In the genomic region with DNA sequence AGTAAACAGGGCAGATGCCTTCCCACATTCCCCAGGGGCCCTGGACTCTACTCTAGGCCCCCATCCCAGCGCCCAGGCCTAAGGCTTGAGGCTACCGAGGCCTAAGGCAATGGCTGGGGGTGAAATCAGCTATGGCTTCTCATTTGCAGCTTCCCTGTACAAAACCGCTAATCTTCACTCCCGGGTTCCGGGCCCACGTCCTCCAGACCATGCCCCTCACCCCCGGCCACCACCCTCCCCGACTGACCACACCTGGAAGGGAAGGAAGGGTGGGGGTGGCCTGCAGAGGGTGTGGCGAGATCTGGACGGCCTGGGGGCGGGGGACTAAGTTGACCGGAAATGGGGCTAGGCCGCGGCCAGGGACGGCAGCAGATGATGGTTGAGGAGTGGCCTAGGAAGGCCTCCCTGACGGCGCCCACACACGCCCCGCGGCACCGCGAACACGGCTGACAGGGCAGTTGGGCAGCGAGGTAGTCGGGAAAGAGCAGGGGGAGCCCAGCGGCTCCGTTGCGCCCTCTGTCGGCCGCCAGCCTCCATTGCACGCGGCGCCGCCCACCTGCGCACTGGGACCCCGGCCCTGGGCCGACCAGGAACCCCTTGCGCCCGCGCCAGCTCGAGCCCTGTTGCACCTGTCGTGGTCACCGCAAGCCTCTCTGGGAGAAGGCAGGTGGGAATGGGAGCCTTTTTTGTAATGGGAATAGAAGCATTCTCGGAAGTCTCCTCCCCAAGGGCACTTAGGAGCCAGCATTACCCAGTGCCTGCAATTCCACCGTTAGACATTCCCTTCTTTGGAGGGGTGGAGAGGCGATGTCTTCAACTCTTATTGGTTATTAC, we compare ENCODE assay signal across 8 cellular contexts.
A peak's percentile ranks its signal among the peaks of the same experiment; 100 is the strongest.
DNase-seq lines count a peak whose midpoint lies in the region; ATAC-seq and TF ChIP-seq lines count a peak whose summit lies in the region.

No MANE protein-coding gene starts in this region.

- H4K20me1 ChIP-seq in Karpas-422 (ENCODE audit: insufficient read depth, low read depth, low read length) = no peaks in the 10 kb centered on the region
- no peaks in the 10 kb centered on the region for H4K20me1 ChIP-seq in SU-DHL-6 (ENCODE audit: low read depth, low read length)

- peak overlapping the region; percentile 66 for H3K9ac ChIP-seq in Karpas-422 (ENCODE audit: low read length)
- peak overlapping the region; percentile 33; the same call in 1 of the 2 replicates for H3K9ac ChIP-seq in SU-DHL-6 (ENCODE audit: low read length)

- H3K4me3 ChIP-seq in Karpas-422 (ENCODE audit: low read length) = peak overlapping the region; percentile 69
- no peak overlapping the region for H3K4me3 ChIP-seq in SU-DHL-6 (ENCODE audit: insufficient read depth, low read length, poor library complexity, severe bottlenecking)
- H3K4me3 ChIP-seq in heart left ventricle = peak overlapping the region; percentile 4 to 60 (median 46)
- peak overlapping the region; percentile 6 to 20 for H3K4me3 ChIP-seq in uterus

- DNase-seq in COLO668 (lab: John Stamatoyannopoulos, UW; ENCODE audit: unreplicated experiment) (peak; percentile 73), Karpas-422 (peak; percentile 75), heart left ventricle (peak; percentile 65 to 86 (median 83)), posterior cingulate gyrus (peak; percentile 34 to 94 (median 64)), uterus (peak; percentile 46 to 62)
- DNase-seq in activated naive CD8-positive, alpha-beta T cell treated with anti-CD3 and anti-CD28 coated beads, Interleukin-2, amount 50 U/mL, for 16 hours (ENCODE audit: low read depth, low spot score) = peak; percentile 6

- intact Hi-C loops in heart left ventricle (cut with DNase I) (loop anchor here in 6 of 10 donors (2.0 to 5.0 kb wide), 6 partner anchors 39 to 235 kb away; no protein-coding TSS in a partner anchor), posterior cingulate gyrus (cut with DNase I) (loop anchor here (5.0 kb wide), 1 partner anchor 40 kb away; no protein-coding TSS in a partner anchor), uterus (cut with DNase I; ENCODE audit: low total_unique reads) (no loop called here)

- 8 to 18% (median 10%) methylated on average over 20 to 46 of the region's 46 CpGs for WGBS in heart left ventricle, 4 donors

- H3K9me2 ChIP-seq in Karpas-422 (replicated peaks; ENCODE audit: insufficient read depth, low read length) (no peaks in the 10 kb centered on the region), SU-DHL-6 (replicated peaks; ENCODE audit: insufficient read depth, low read length) (no peaks in the 10 kb centered on the region)

- H3K79me2 ChIP-seq in Karpas-422 (ENCODE audit: low read length) = no peaks in the 10 kb centered on the region
- no peaks in the 10 kb centered on the region for H3K79me2 ChIP-seq in SU-DHL-6 (ENCODE audit: insufficient read depth, low read length)

- ATAC-seq in GM21360 (IDR thresholded peaks at IDR 0.05; ENCODE audit: unreplicated experiment) (peak; percentile 86), heart left ventricle (peak; percentile 70 to 83 (median 79))

- H3K9me3 ChIP-seq in Karpas-422 (ENCODE audit: low read length) = no peaks in the 10 kb centered on the region
- H3K9me3 ChIP-seq in SU-DHL-6 (ENCODE audit: insufficient read depth, low read length) = no peaks in the 10 kb centered on the region
- H3K9me3 ChIP-seq in heart left ventricle = no peaks in the 10 kb centered on the region
- H3K9me3 ChIP-seq in uterus = no peaks in the 10 kb centered on the region

- H2AFZ ChIP-seq in Karpas-422 (ENCODE audit: low read length) (peak overlapping the region; percentile 93), SU-DHL-6 (ENCODE audit: low read depth, low read length, severe bottlenecking) (peak overlapping the region; percentile 88)

- H3K4me1 ChIP-seq in Karpas-422 (ENCODE audit: low read length) (peaks cover 17% of the 10 kb centered on the region), heart left ventricle (peaks cover 4 to 57% (median 38%) of the 10 kb centered on the region in 12 donors), uterus (no peaks in the 10 kb centered on the region)

- H3K27me3 ChIP-seq in Karpas-422 (ENCODE audit: low read length) (no peaks in the 10 kb centered on the region), SU-DHL-6 (ENCODE audit: low read length) (no peaks in the 10 kb centered on the region), heart left ventricle (no peaks in the 10 kb centered on the region), uterus (no peaks in the 10 kb centered on the region)

- H3F3A ChIP-seq in SU-DHL-6 (ENCODE audit: insufficient read depth) = no peaks in the 10 kb centered on the region

- H3K36me3 ChIP-seq in Karpas-422 (ENCODE audit: insufficient read depth, low read length) (no peaks in the 10 kb centered on the region), SU-DHL-6 (ENCODE audit: low read length) (no peaks in the 10 kb centered on the region), heart left ventricle (no peaks in the 10 kb centered on the region), uterus (no peaks in the 10 kb centered on the region)

- TF ChIP-seq CTCF in SU-DHL-6 (IDR thresholded peaks at IDR 0.05; ENCODE audit: insufficient read depth, low read length, poor library complexity, severe bottlenecking) (peak; percentile 97), heart left ventricle (IDR thresholded peaks at IDR 0.05) (peak; percentile 95 to 100 (median 99)), uterus (IDR thresholded peaks at IDR 0.05) (peak; percentile 89 to 93 (median 92))

- H3K4me2 ChIP-seq in Karpas-422 (ENCODE audit: low read depth, low read length, poor library complexity, severe bottlenecking) (peak overlapping the region; percentile 75), SU-DHL-6 (ENCODE audit: low read depth, low read length, poor library complexity, severe bottlenecking) (peak overlapping the region; percentile 40)

- TF ChIP-seq POLR2A in heart left ventricle (IDR thresholded peaks at IDR 0.05) = no peak
- peak in 1 of 2 donors; percentile 10 for TF ChIP-seq POLR2A in uterus (IDR thresholded peaks at IDR 0.05)

- H3K27ac ChIP-seq in Karpas-422 (ENCODE audit: low read length) (no peak overlapping the region), SU-DHL-6 (ENCODE audit: low read depth, low read length) (no peak overlapping the region), heart left ventricle (peak overlapping the region; percentile 15 to 81 (median 72)), uterus (peak overlapping the region; percentile 65 to 79)

Comparison
In these comparisons a context has a peak if more than half of its experiments do, and no peak if none do; other contexts are left out.
1. DNase-seq: peak in every context shown above with its lines; median percentile 83 in heart left ventricle; 75 in Karpas-422; 73 in COLO668; 64 in posterior cingulate gyrus; 54 in uterus; 6 in activated naive CD8-positive, alpha-beta T cell treated with anti-CD3 and anti-CD28 coated beads, Interleukin-2, amount 50 U/mL, for 16 hours.
2. H3K27ac ChIP-seq: peak in heart left ventricle (12 of 12) and uterus (2 of 2); none in Karpas-422 (single experiment) and SU-DHL-6 (single experiment).
3. Peak in every context shown above with its lines, with median percentiles within 50 percentile points of each other: CTCF ChIP-seq.